In the genomic region with DNA sequence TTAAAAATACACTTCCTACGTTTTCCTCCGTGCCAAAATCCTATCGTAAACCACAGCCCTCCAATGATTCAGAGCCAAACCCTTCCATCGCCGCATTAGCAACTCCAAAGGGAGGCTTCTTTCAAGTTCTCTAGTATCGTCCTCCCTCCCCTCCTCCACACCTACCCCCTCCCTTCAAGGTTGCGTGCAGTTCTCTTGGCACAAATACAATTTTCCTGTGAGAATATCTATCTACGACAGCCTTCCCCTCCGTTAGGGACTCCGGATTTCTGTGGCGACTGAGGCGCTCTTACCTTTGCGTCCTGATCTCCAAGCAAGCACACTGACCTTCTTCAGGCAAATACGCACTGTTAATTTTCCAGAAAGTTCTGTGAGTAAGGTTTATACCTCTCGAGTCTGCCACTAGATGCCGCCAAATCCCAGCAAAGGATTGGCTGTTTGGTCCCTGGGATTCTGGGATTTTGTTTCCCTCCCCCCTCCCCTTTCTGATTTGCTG, we compare ENCODE assay signal across 8 cellular contexts. TPM values are rescaled to one million over a fixed set of nuclear protein-coding genes. Genes with fewer than 3 reads are reported as not detected.
A peak's percentile ranks its signal among the peaks of the same experiment; 100 is the strongest.
DNase-seq lines count a peak whose midpoint lies in the region; TF ChIP-seq lines count a peak whose summit lies in the region.

No MANE protein-coding gene starts in this region.

- CTCF ChIA-PET in RWPE1 (lab: Yijun Ruan, JAX), result no interaction called here

- TF ChIP-seq POLR2A in transverse colon (IDR thresholded peaks at IDR 0.05), result no peak

- no peak for TF ChIP-seq EP300 in transverse colon (IDR thresholded peaks at IDR 0.05; ENCODE audit: low read depth)

- POLR2A ChIA-PET in RWPE1 (lab: Yijun Ruan, JAX; ENCODE audit: low non-redundant PET), result interaction anchor here (0.7 kb wide), 2 partner anchors 104 to 106 kb away, joined by 3 to 4 read pairs; no protein-coding TSS in a partner anchor

- no peaks in the 10 kb centered on the region for H3K27me3 ChIP-seq in transverse colon

- peak; percentile 45 for DNase-seq in DMS153 (lab: John Stamatoyannopoulos, UW)
- DNase-seq in LNCaP clone FGC (ENCODE audit: low read depth), result peak; percentile 48
- peak; percentile 39 for DNase-seq in RWPE1 (ENCODE audit: low spot score)
- DNase-seq in activated naive CD4-positive, alpha-beta T cell treated with Interleukin-2 at 50 U/mL for 16 hours, result peak; percentile 42
- DNase-seq in glomerular endothelial cell (ENCODE audit: extremely low read depth, low read depth, low spot score), result peak; percentile 56
- DNase-seq in occipital lobe (lab: John Stamatoyannopoulos, UW), result peak; percentile 28
- DNase-seq in transverse colon, result peak; percentile 67
- DNase-seq in cortex of kidney (lab: John Stamatoyannopoulos, UW), result no peak

- peaks cover 0 to 10% (median 2%) of the 10 kb centered on the region in 4 donors for H3K4me1 ChIP-seq in transverse colon

- H3K9me3 ChIP-seq in transverse colon, result no peaks in the 10 kb centered on the region

- intact Hi-C loops in transverse colon (cut with DNase I; ENCODE audit: low total_unique reads), result loop anchor here (10.0 kb wide), 1 partner anchor 127 kb away; no protein-coding TSS in a partner anchor

- peak; percentile 62 for TF ChIP-seq CTCF in LNCaP clone FGC (IDR thresholded peaks at IDR 0.05; ENCODE audit: control insufficient read depth, extremely low read depth, insufficient read depth)
- peak; percentile 47 for TF ChIP-seq CTCF in RWPE1 (conservative IDR thresholded peaks at IDR 0.05; ENCODE audit: low read depth)
- peak; percentile 48 to 77 (median 56) for TF ChIP-seq CTCF in transverse colon (IDR thresholded peaks at IDR 0.05)

- WGBS in transverse colon (ENCODE audit: low coverage in 1 of 2), 2 donors, result 32% methylated on average over 16 of the region's 16 CpGs; no CpG with 5 or more reads in 1 of the 2 donors

- H3K36me3 ChIP-seq in transverse colon, result no peaks in the 10 kb centered on the region

- in situ Hi-C loops in transverse colon (cut with MboI; ENCODE audit: low pct_ligation_motif_present in 1 of 4, low pct_unique_long_range_greater_than_20kb in 1 of 4, low sequenced_read_pairs in 3 of 4), result loop anchor here in 1 of 4 donors (25.0 kb wide), 1 partner anchor 475 kb away; a partner anchor contains a TSS

- H3K27ac ChIP-seq in RWPE1, result peak overlapping the region; percentile 93
- peak overlapping the region; percentile 85 to 95 (median 94) for H3K27ac ChIP-seq in transverse colon

- peak overlapping the region; percentile 89 for H3K4me3 ChIP-seq in LNCaP clone FGC (ENCODE audit: low read depth, low read length)
- H3K4me3 ChIP-seq in transverse colon, result peak overlapping the region; percentile 12 to 61 (median 42)

RNA-seq across cellular contexts. Expression of a gene that starts 1.2 kb away (rescaled TPM):
- total RNA-seq in glomerular endothelial cell (296 and 405 TPM in 2 replicates), occipital lobe (345 TPM), transverse colon (100 to 1,000 TPM; 171 to 235 (median 185) TPM)

RNA-seq across cellular contexts. Expression of a gene that starts 23.0 kb away (rescaled TPM):
- total RNA-seq in glomerular endothelial cell, result not detected in 2 replicates
- total RNA-seq in occipital lobe, result not detected
- total RNA-seq in transverse colon, result not detected

RNA-seq across cellular contexts. Expression of a gene that starts 59.0 kb away (rescaled TPM):
- total RNA-seq in glomerular endothelial cell, result 16.7 and 21.2 TPM in 2 replicates
- total RNA-seq in occipital lobe, result 57.2 TPM
- 10 to 100 TPM; 44.9 to 79.2 (median 56.6) TPM for total RNA-seq in transverse colon
